In genomic region chr1:156706647-156707008, GRCh38 we compare ENCODE assay signal across 8 cellular contexts. TPM values are rescaled to one million over a fixed set of nuclear protein-coding genes. Genes with fewer than 3 reads are reported as not detected.
A peak's percentile ranks its signal among the peaks of the same experiment; 100 is the strongest.
DNase-seq lines count a peak whose midpoint lies in the region; ATAC-seq and TF ChIP-seq lines count a peak whose summit lies in the region.

No MANE protein-coding gene starts in this region.

- H3K27ac ChIP-seq in GM23248, result peak overlapping the region; percentile 73

- H3K36me3 Mint-ChIP-seq in activated CD4-positive, alpha-beta T cell treated with anti-CD3 and anti-CD28 coated beads, Interleukin-2, amount 10 ng/mL, durations not matched to agents 7 days and 5 days (ENCODE audit: low read depth), result peaks cover 5% of the 10 kb centered on the region
- H3K36me3 Mint-ChIP-seq in osteocyte (ENCODE audit: unreplicated experiment), result peaks cover 3% of the 10 kb centered on the region

- in situ Hi-C loops in GM23248 (cut with MboI), result no loop called here

- no peak overlapping the region for H3K27ac Mint-ChIP-seq in activated CD4-positive, alpha-beta T cell treated with anti-CD3 and anti-CD28 coated beads, Interleukin-2, amount 10 ng/mL, durations not matched to agents 7 days and 5 days
- peak overlapping the region; percentile 95 for H3K27ac Mint-ChIP-seq in osteocyte (ENCODE audit: unreplicated experiment)

- H3K9ac ChIP-seq in GM23248, result peak overlapping the region; percentile 78

- DNase-seq in GM23248, result peak; percentile 71
- DNase-seq in activated CD4-positive, alpha-beta T cell treated with anti-CD3 and anti-CD28 coated beads, Interleukin-2, amount 10 ng/mL, durations not matched to agents 7 days and 5 days, result no peak
- DNase-seq in fibroblast of the aortic adventitia (ENCODE audit: low read depth), result peak; percentile 85
- DNase-seq in osteocyte (ENCODE audit: extremely low spot score, unreplicated experiment), result peak; percentile 88
- no peak for DNase-seq in NCI-H345 treated with DMSO at 0.1 percent for 48 hours (lab: John Stamatoyannopoulos, UW; ENCODE audit: unreplicated experiment)
- DNase-seq in stimulated activated CD8-positive, alpha-beta memory T cell treated with anti-CD3 and anti-CD28 coated beads, Interleukin-4, amount 100 ng/mL, for 48 hours, result no peak

- no peaks in the 10 kb centered on the region for H3K9me3 ChIP-seq in GM23248 (ENCODE audit: low read depth)

- no peaks in the 10 kb centered on the region for H4K20me1 ChIP-seq in GM23248 (ENCODE audit: insufficient read depth)

- CTCF ChIA-PET in activated CD4-positive, alpha-beta T cell treated with anti-CD3 and anti-CD28 coated beads, Interleukin-2, amount 10 ng/mL, durations not matched to agents 7 days and 5 days (lab: Charles Lee), result interaction anchor here (0.6 to 6.7 kb wide), 19 partner anchors 9 to 287 kb away, joined by 3 to 63 read pairs (median 4); partner anchors contain the start of genes INSRR and NTRK1

- H3K4me3 ChIP-seq in GM23248 (peak overlapping the region; percentile 71), fibroblast of the aortic adventitia (ENCODE audit: low read depth, low read length) (peak overlapping the region; percentile 79)

- H3K27me3 Mint-ChIP-seq in activated CD4-positive, alpha-beta T cell treated with anti-CD3 and anti-CD28 coated beads, Interleukin-2, amount 10 ng/mL, durations not matched to agents 7 days and 5 days, result peaks cover 38% of the 10 kb centered on the region
- H3K27me3 Mint-ChIP-seq in osteocyte (ENCODE audit: unreplicated experiment), result no peaks in the 10 kb centered on the region

- no peaks in the 10 kb centered on the region for H3K27me3 ChIP-seq in GM23248 (replicated peaks; ENCODE audit: insufficient read depth)

- H3K36me3 ChIP-seq in GM23248 (ENCODE audit: low read depth), result no peaks in the 10 kb centered on the region

- H3K4me1 Mint-ChIP-seq in activated CD4-positive, alpha-beta T cell treated with anti-CD3 and anti-CD28 coated beads, Interleukin-2, amount 10 ng/mL, durations not matched to agents 7 days and 5 days, result peaks cover 25% of the 10 kb centered on the region
- peaks cover 85% of the 10 kb centered on the region for H3K4me1 Mint-ChIP-seq in osteocyte (ENCODE audit: unreplicated experiment)

- H3K4me1 ChIP-seq in GM23248 (ENCODE audit: insufficient read depth), result peaks cover 75% of the 10 kb centered on the region

- TF ChIP-seq CTCF in fibroblast of the aortic adventitia (IDR thresholded peaks at IDR 0.05; ENCODE audit: insufficient read depth, low read length), result no peak
- no peak for TF ChIP-seq CTCF in osteocyte (IDR thresholded peaks at IDR 0.05)

- peaks cover 30% of the 10 kb centered on the region for H3F3A ChIP-seq in GM23248 (ENCODE audit: insufficient read depth)

- ATAC-seq in GM18867 (IDR thresholded peaks at IDR 0.05; ENCODE audit: unreplicated experiment), result no peak
- no peak for ATAC-seq in GM21381 (IDR thresholded peaks at IDR 0.05; ENCODE audit: unreplicated experiment)

- peak overlapping the region; percentile 71 for H3K4me3 Mint-ChIP-seq in activated CD4-positive, alpha-beta T cell treated with anti-CD3 and anti-CD28 coated beads, Interleukin-2, amount 10 ng/mL, durations not matched to agents 7 days and 5 days
- H3K4me3 Mint-ChIP-seq in osteocyte (ENCODE audit: unreplicated experiment), result peak overlapping the region; percentile 78

- 2 to 7% methylated on average over 7 to 19 of the region's 24 CpGs for WGBS in GM23248 (ENCODE audit: low coverage in 1 of 2, low lambda C conversion rate in 2 of 2, missing lambda C conversion rate in 2 of 2), 2 experiments

- H2AFZ ChIP-seq in GM23248, result peak overlapping the region; percentile 77

- peak overlapping the region; percentile 87 for H3K4me2 ChIP-seq in GM23248 (ENCODE audit: unreplicated experiment)

- H3K9me2 ChIP-seq in GM23248 (ENCODE audit: insufficient read depth), result no peaks in the 10 kb centered on the region

- POLR2A ChIA-PET in activated CD4-positive, alpha-beta T cell treated with anti-CD3 and anti-CD28 coated beads, Interleukin-2, amount 10 ng/mL, durations not matched to agents 7 days and 5 days (lab: Charles Lee), result interaction anchor here (0.7 kb wide), 1 partner anchor 106 kb away, joined by 5 read pairs; no protein-coding TSS in a partner anchor

- H3K79me2 ChIP-seq in GM23248 (ENCODE audit: insufficient read depth), result no peaks in the 10 kb centered on the region

- no peaks in the 10 kb centered on the region for H3K9me3 Mint-ChIP-seq in activated CD4-positive, alpha-beta T cell treated with anti-CD3 and anti-CD28 coated beads, Interleukin-2, amount 10 ng/mL, durations not matched to agents 7 days and 5 days
- no peaks in the 10 kb centered on the region for H3K9me3 Mint-ChIP-seq in osteocyte (ENCODE audit: unreplicated experiment)

RNA-seq across cellular contexts. Expression of gene CRABP2, which starts 1.2 kb away (rescaled TPM):
- 23.3 and 38.8 TPM in 2 replicates for total RNA-seq in GM23248 (2014; rRNA removed; shearing (Covaris generic))
- polyA plus RNA-seq in GM23248 (2016; fragmentation: Nextera tagmentation; extraction: Ambion mirVana), result 64.1 and 68.6 TPM in 2 replicates
- total RNA-seq in activated CD4-positive, alpha-beta T cell treated with anti-CD3 and anti-CD28 coated beads, Interleukin-2, amount 10 ng/mL, durations not matched to agents 7 days and 5 days, result 1 to 10 TPM in 1 of 2 experiments, under 1 TPM in 1; 0.77 to 1.1 TPM
- total RNA-seq in fibroblast of the aortic adventitia (ENCODE audit: low replicate concordance) (62.7 and 68.9 TPM in 2 replicates), osteocyte (144 and 146 TPM in 2 replicates)

RNA-seq across cellular contexts. Expression of gene METTL25B, which starts 21.6 kb away (rescaled TPM):
- 4.5 and 5.6 TPM in 2 replicates for total RNA-seq in GM23248 (2014; rRNA removed; shearing (Covaris generic))
- polyA plus RNA-seq in GM23248 (2016; fragmentation: Nextera tagmentation; extraction: Ambion mirVana), result 7.4 and 10.1 TPM in 2 replicates
- 10 to 100 TPM; 26.2 to 29.7 TPM for total RNA-seq in activated CD4-positive, alpha-beta T cell treated with anti-CD3 and anti-CD28 coated beads, Interleukin-2, amount 10 ng/mL, durations not matched to agents 7 days and 5 days
- 4.1 and 10.9 TPM in 2 replicates for total RNA-seq in fibroblast of the aortic adventitia (ENCODE audit: low replicate concordance)
- total RNA-seq in osteocyte, result 21.3 and 24.1 TPM in 2 replicates

RNA-seq across cellular contexts. Expression of gene ISG20L2, which starts 21.9 kb away (rescaled TPM):
- 10.4 TPM in 2 replicates for total RNA-seq in GM23248 (2014; rRNA removed; shearing (Covaris generic))
- 17.8 and 21.5 TPM in 2 replicates for polyA plus RNA-seq in GM23248 (2016; fragmentation: Nextera tagmentation; extraction: Ambion mirVana)
- total RNA-seq in activated CD4-positive, alpha-beta T cell treated with anti-CD3 and anti-CD28 coated beads, Interleukin-2, amount 10 ng/mL, durations not matched to agents 7 days and 5 days, result 10 to 100 TPM; 47.0 to 58.0 TPM
- total RNA-seq in fibroblast of the aortic adventitia (ENCODE audit: low replicate concordance) (9.9 and 27.4 TPM in 2 replicates), osteocyte (33.0 and 37.7 TPM in 2 replicates)

RNA-seq across cellular contexts. Expression of gene NES, which starts 29.4 kb away (rescaled TPM):
- total RNA-seq in GM23248 (2014; rRNA removed; shearing (Covaris generic)), result 15.0 and 23.0 TPM in 2 replicates
- 2.2 TPM in 2 replicates for polyA plus RNA-seq in GM23248 (2016; fragmentation: Nextera tagmentation; extraction: Ambion mirVana)
- total RNA-seq in activated CD4-positive, alpha-beta T cell treated with anti-CD3 and anti-CD28 coated beads, Interleukin-2, amount 10 ng/mL, durations not matched to agents 7 days and 5 days, result not detected
- total RNA-seq in fibroblast of the aortic adventitia (ENCODE audit: low replicate concordance), result 44.5 and 83.0 TPM in 2 replicates
- total RNA-seq in osteocyte, result 24.2 and 26.5 TPM in 2 replicates

RNA-seq across cellular contexts. Expression of gene MRPL24, which starts 34.3 kb away (rescaled TPM):
- total RNA-seq in GM23248 (2014; rRNA removed; shearing (Covaris generic)), result 49.2 and 55.7 TPM in 2 replicates
- polyA plus RNA-seq in GM23248 (2016; fragmentation: Nextera tagmentation; extraction: Ambion mirVana), result 91.4 and 93.7 TPM in 2 replicates
- 10 to 100 TPM; 50.4 to 54.7 TPM for total RNA-seq in activated CD4-positive, alpha-beta T cell treated with anti-CD3 and anti-CD28 coated beads, Interleukin-2, amount 10 ng/mL, durations not matched to agents 7 days and 5 days
- 19.0 and 42.8 TPM in 2 replicates for total RNA-seq in fibroblast of the aortic adventitia (ENCODE audit: low replicate concordance)
- total RNA-seq in osteocyte, result 52.6 and 55.8 TPM in 2 replicates

Comparison
In these comparisons a context has a peak if more than half of its experiments do, and no peak if none do; other contexts are left out.
1. DNase-seq: peak in GM23248 (single experiment), fibroblast of the aortic adventitia (single experiment) and osteocyte (single experiment); none in activated CD4-positive, alpha-beta T cell treated with anti-CD3 and anti-CD28 coated beads, Interleukin-2, amount 10 ng/mL, durations not matched to agents 7 days and 5 days (single experiment), NCI-H345 treated with DMSO at 0.1 percent for 48 hours (single experiment) and stimulated activated CD8-positive, alpha-beta memory T cell treated with anti-CD3 and anti-CD28 coated beads, Interleukin-4, amount 100 ng/mL, for 48 hours (single experiment).
2. RNA of gene CRABP2, which starts 1.2 kb away (total RNA-seq): 144 to 146 TPM in osteocyte, 62.7 to 68.9 TPM in fibroblast of the aortic adventitia and 23.3 to 38.8 TPM in GM23248; 0.77 to 1.1 TPM in activated CD4-positive, alpha-beta T cell treated with anti-CD3 and anti-CD28 coated beads, Interleukin-2, amount 10 ng/mL, durations not matched to agents 7 days and 5 days; every median in the first group is over 10 times any median in the second.